ENCODE assay signal across 19 cellular contexts in genomic region chr18:63817441-63818051, GRCh38. TPM values are rescaled to one million over a fixed set of nuclear protein-coding genes. Genes with fewer than 3 reads are reported as not detected.
DNase-seq lines count a peak whose midpoint lies in the region; ATAC-seq and TF ChIP-seq lines count a peak whose summit lies in the region.
"Had no signal": no experiment of that assay in that cellular context is flagged by ENCODE, and none has a peak within 500 bp of the region (broad histone marks: within the 10 kb centered on the region; RNA-seq: fewer than 3 reads in every experiment).

No MANE protein-coding gene starts in this region.

- DNase-seq in Right ventricle myocardium superior (no peak), heart right ventricle (no peak), astrocyte of the hippocampus (ENCODE audit: low read depth, low spot score) (peak; percentile 51), aorta (no peak), D341Med (ENCODE audit: low spot score) (no peak)
- DNase-seq: activated CD4-positive, alpha-beta T cell treated with anti-CD3 and anti-CD28 coated beads for 1 hour; activated naive CD4-positive, alpha-beta T cell treated with Interleukin-2 at 50 U/mL for 16 hours; H7; NCI-H1694; NCI-H446 treated with DMSO at 0.1 percent for 48 hours; SJCRH30; stimulated activated CD4-positive, alpha-beta T cell treated with anti-CD3 and anti-CD28 coated beads, Interleukin-12 subunit alpha, Interleukin-12 subunit beta, amount 100 ng/mL, for 4 hours; stimulated activated naive B cell treated with anti-CD40 and anti-IgM and Interleukin-4, amounts not matched to agents 10 μg/mL and 1 μg/mL and 100 μg/mL, for 72 hours had no signal

- H3K36me3 ChIP-seq in heart right ventricle (no peaks in the 10 kb centered on the region), muscle layer of colon (ENCODE audit: insufficient read depth, low read length) (no peaks in the 10 kb centered on the region), aorta (ENCODE audit: control insufficient read depth in 1 of 2, insufficient read depth in 2 of 2, low read length in 1 of 2) (no peaks in the 10 kb centered on the region)
- H3K36me3 ChIP-seq: esophagus muscularis mucosa, SJCRH30 had no signal

- 46 to 56% methylated on average over 1 of the region's 1 CpG for WGBS in heart right ventricle, 2 donors
- 20 to 26% methylated on average over 1 of the region's 1 CpG for WGBS in aorta, 2 donors

- ATAC-seq in Right ventricle myocardium superior (ENCODE audit: poor library complexity), result peak; percentile 43
- no peak for ATAC-seq in heart right ventricle
- ATAC-seq in aorta (ENCODE audit: low FRiP score), result peak; percentile 23
- no peak for ATAC-seq in GM21528 (IDR thresholded peaks at IDR 0.05; ENCODE audit: low FRiP score, unreplicated experiment)
- ATAC-seq in GM18505 (IDR thresholded peaks at IDR 0.05; ENCODE audit: unreplicated experiment), result no peak
- ATAC-seq: stimulated activated naive B cell treated with anti-CD40 and anti-IgM and Interleukin-4, amounts not matched to agents 10 μg/mL and 1 μg/mL and 100 μg/mL, for 72 hours had no signal

- no peak overlapping the region for H3K4me3 ChIP-seq in heart right ventricle
- peak overlapping the region in 1 of 2 donors; percentile 9 for H3K4me3 ChIP-seq in muscle layer of colon (ENCODE audit: low read depth in 1 of 2, low read length in 2 of 2)
- no peak overlapping the region for H3K4me3 ChIP-seq in aorta (ENCODE audit: low read length in 2 of 2)
- H3K4me3 ChIP-seq: esophagus muscularis mucosa, SJCRH30 had no signal

- H3K27ac ChIP-seq in heart right ventricle, result no peak overlapping the region
- H3K27ac ChIP-seq in muscle layer of colon (ENCODE audit: low read depth, low read length), result peak overlapping the region; percentile 47
- H3K27ac ChIP-seq in aorta (ENCODE audit: low read depth in 1 of 2, low read length in 2 of 2), result no peak overlapping the region
- H3K27ac ChIP-seq: esophagus muscularis mucosa, parathyroid adenoma, SJCRH30 had no signal

- peaks cover 0 to 28% (median 6%) of the 10 kb centered on the region in 11 donors for H3K9me3 ChIP-seq in heart right ventricle
- H3K9me3 ChIP-seq in muscle layer of colon (ENCODE audit: low read length), result no peaks in the 10 kb centered on the region
- no peaks in the 10 kb centered on the region for H3K9me3 ChIP-seq in aorta (ENCODE audit: control insufficient read depth, low read length)
- H3K9me3 ChIP-seq: SJCRH30 had no signal

- no peak for TF ChIP-seq POLR2A in GM18505 (IDR thresholded peaks at IDR 0.05; ENCODE audit: borderline replicate concordance, extremely low read depth, insufficient read depth, insufficient read length)

- H3K27me3 ChIP-seq in heart right ventricle (peaks cover 0 to 10% (median 0%) of the 10 kb centered on the region in 7 donors), muscle layer of colon (ENCODE audit: control insufficient read depth in 1 of 2, insufficient read depth in 2 of 2, low read length in 2 of 2) (no peaks in the 10 kb centered on the region), aorta (ENCODE audit: control insufficient read depth in 1 of 2, insufficient read depth in 2 of 2, low read length in 1 of 2) (no peaks in the 10 kb centered on the region)
- H3K27me3 ChIP-seq: SJCRH30 had no signal

- no peak overlapping the region for H3K9ac ChIP-seq in muscle layer of colon (ENCODE audit: low read length)
- H3K9ac ChIP-seq: parathyroid adenoma had no signal

- no peak for TF ChIP-seq CTCF in heart right ventricle (IDR thresholded peaks at IDR 0.05)

- intact Hi-C loops in Right ventricle myocardium superior (cut with DNase I) (no loop called here), heart right ventricle (cut with DNase I) (no loop called here), aorta (cut with DNase I) (no loop called here)

- H3K4me1 ChIP-seq in heart right ventricle, result no peaks in the 10 kb centered on the region
- H3K4me1 ChIP-seq in muscle layer of colon (ENCODE audit: insufficient read depth, low read length), result peaks cover 39% of the 10 kb centered on the region
- H3K4me1 ChIP-seq in aorta (ENCODE audit: control insufficient read depth in 1 of 2, insufficient read depth in 2 of 2, low read length in 2 of 2), result no peaks in the 10 kb centered on the region
- H3K4me1 ChIP-seq: esophagus muscularis mucosa, parathyroid adenoma, SJCRH30 had no signal

RNA-seq across cellular contexts. Expression of gene SERPINB7, which starts 42.3 kb away (rescaled TPM):
- total RNA-seq in Right ventricle myocardium superior, result not detected
- not detected for total RNA-seq in heart right ventricle
- not detected for polyA plus RNA-seq in heart right ventricle
- total RNA-seq in aorta, result not detected
- polyA plus RNA-seq in aorta, result not detected
- total RNA-seq: esophagus muscularis mucosa, H7, SJCRH30, ureter had no signal

Comparison
In these comparisons a context has a peak if more than half of its experiments do, and no peak if none do; other contexts are left out.
1. ATAC-seq: peak in Right ventricle myocardium superior (single experiment) and aorta (single experiment); none in heart right ventricle (0 of 8), GM21528 (single experiment) and GM18505 (single experiment).